35 cellular contexts compared by ENCODE assay signal in genomic region chr7:138895700-138896099, GRCh38.
"Had no signal": no experiment of that assay in that cellular context is flagged by ENCODE, and none has a peak within 500 bp of the region (broad histone marks: within the 10 kb centered on the region; RNA-seq: fewer than 3 reads in every experiment).

No MANE protein-coding gene starts in this region.

- H3K4me1 ChIP-seq: foreskin keratinocyte, pancreas, prostate gland, sigmoid colon, testis had no signal

- H3K36me3 Mint-ChIP-seq: immature natural killer cell had no signal

- DNase-seq: activated CD4-positive, alpha-beta T cell treated with anti-CD3 and anti-CD28 coated beads for 48 hours; activated CD4-positive, alpha-beta T cell treated with anti-CD3 and anti-CD28 coated beads, Interleukin-2, amount 50 U/mL, for 48 hours; activated CD8-positive, alpha-beta memory T cell treated with anti-CD3 and anti-CD28 coated beads, Interleukin-2, amount 50 U/mL, for 48 hours; activated gamma-delta T cell treated with Interleukin-2 at 50 U/mL for 16 hours; activated naive CD4-positive, alpha-beta T cell treated with anti-CD3 and anti-CD28 coated beads, Interleukin-2, amount 50 U/mL, for 16 hours; activated T-cell treated with anti-CD3 and anti-CD28 coated beads, Interleukin-2, amount 50 U/mL, for 24 hours; amniotic stem cell; brain microvascular endothelial cell; caudate nucleus; heart left ventricle; hypothalamus; immature natural killer cell; kidney; naive thymus-derived CD4-positive, alpha-beta T cell; pancreas; retina; sigmoid colon; stimulated activated CD4-positive, alpha-beta T cell treated with anti-CD3 and anti-CD28 coated beads, Interleukin-15, amount 100 ng/mL, for 24 hours; stimulated activated CD4-positive, alpha-beta T cell treated with anti-CD3 and anti-CD28 coated beads, Interleukin-2, amount 100 ng/mL, for 24 hours; stimulated activated naive CD4-positive, alpha-beta T cell treated with Interleukin-2 at 50 U/mL for 16 hours; T-helper 9 cell; testis; trophoblast cell had no signal

- H3K9me3 ChIP-seq: esophagus muscularis mucosa, heart left ventricle, pancreas, prostate gland, sigmoid colon, testis had no signal

- H3K36me3 ChIP-seq: brain microvascular endothelial cell, prostate gland had no signal

- H3K4me1 Mint-ChIP-seq: immature natural killer cell had no signal

- FAIRE-seq: astrocyte, endothelial cell of umbilical vein, kidney, pancreas, TTC549, urothelium cell line had no signal

- H3K27ac ChIP-seq: brain microvascular endothelial cell, esophagus muscularis mucosa, foreskin keratinocyte, heart left ventricle, pancreas, prostate gland, sigmoid colon, testis, VCaP had no signal

- H3K27me3 ChIP-seq: brain microvascular endothelial cell, esophagus muscularis mucosa, foreskin keratinocyte, heart left ventricle, pancreas, sigmoid colon, testis had no signal

- ATAC-seq: activated CD4-positive, CD25-positive, alpha-beta regulatory T cell treated with anti-CD3 and anti-CD28 coated beads, Interleukin-2, amount 50 U/mL, for 24 hours; activated T-helper 17 cell treated with anti-CD3 and anti-CD28 coated beads, Interleukin-2, amount 50 U/mL, for 72 hours; foreskin keratinocyte; heart left ventricle; naive thymus-derived CD4-positive, alpha-beta T cell; pancreas had no signal

- H3K9me3 Mint-ChIP-seq: activated T-cell treated with anti-CD3 and anti-CD28 coated beads, Interleukin-2, amount 50 U/mL, for 24 hours; activated T-helper 17 cell treated with anti-CD3 and anti-CD28 coated beads, Interleukin-2, amount 50 U/mL, for 72 hours; immature natural killer cell; mesothelial cell of epicardium; naive thymus-derived CD4-positive, alpha-beta T cell; T-helper 1 cell treated with Interleukin-12 subunit alpha and Interleukin-12 subunit beta and Interleukin-4 antibody, amounts not matched to agents 30 μg/mL and 1 μg/mL, for 36 hours had no signal

- H3K27ac Mint-ChIP-seq: activated T-cell treated with anti-CD3 and anti-CD28 coated beads, Interleukin-2, amount 50 U/mL, for 24 hours; activated T-helper 17 cell treated with anti-CD3 and anti-CD28 coated beads, Interleukin-2, amount 50 U/mL, for 72 hours; immature natural killer cell; mesothelial cell of epicardium; naive thymus-derived CD4-positive, alpha-beta T cell; T-helper 1 cell treated with Interleukin-12 subunit alpha and Interleukin-12 subunit beta and Interleukin-4 antibody, amounts not matched to agents 30 μg/mL and 1 μg/mL, for 36 hours had no signal

- H3K4me3 ChIP-seq: esophagus muscularis mucosa, heart left ventricle, pancreas, prostate gland, sigmoid colon, testis had no signal

- H3K4me3 Mint-ChIP-seq: activated T-cell treated with anti-CD3 and anti-CD28 coated beads, Interleukin-2, amount 50 U/mL, for 24 hours; activated T-helper 17 cell treated with anti-CD3 and anti-CD28 coated beads, Interleukin-2, amount 50 U/mL, for 72 hours; immature natural killer cell; mesothelial cell of epicardium; naive thymus-derived CD4-positive, alpha-beta T cell; T-helper 1 cell treated with Interleukin-12 subunit alpha and Interleukin-12 subunit beta and Interleukin-4 antibody, amounts not matched to agents 30 μg/mL and 1 μg/mL, for 36 hours had no signal
